12 cellular contexts compared by ENCODE assay signal in genomic region chr7:112103246-112103645, GRCh38.
DNase-seq lines count a peak whose midpoint lies in the region; ATAC-seq and TF ChIP-seq lines count a peak whose summit lies in the region.
"Had no signal": no experiment of that assay in that cellular context is flagged by ENCODE, and none has a peak within 500 bp of the region (broad histone marks: within the 10 kb centered on the region; RNA-seq: fewer than 3 reads in every experiment).

No MANE protein-coding gene starts in this region.

- no peaks in the 10 kb centered on the region for H3K4me1 Mint-ChIP-seq in activated T-cell treated with anti-CD3 and anti-CD28 coated beads, Interleukin-2, amount 50 U/mL, for 72 hours (ENCODE audit: low read depth)

- H3K9ac ChIP-seq in adipocyte (ENCODE audit: low read length) = no peak overlapping the region

- no peaks in the 10 kb centered on the region for H3K9me3 ChIP-seq in adipocyte (ENCODE audit: control insufficient read depth, low read length)
- H3K9me3 ChIP-seq: heart left ventricle had no signal

- no peak overlapping the region for H3K4me3 Mint-ChIP-seq in activated T-cell treated with anti-CD3 and anti-CD28 coated beads, Interleukin-2, amount 50 U/mL, for 72 hours
- H3K4me3 Mint-ChIP-seq: activated T-cell treated with anti-CD3 and anti-CD28 coated beads, Interleukin-2, amount 50 U/mL, for 4 hours; CD8-positive, alpha-beta T cell had no signal

- no peak overlapping the region for H3K4me3 ChIP-seq in adipocyte (ENCODE audit: low read length)
- H3K4me3 ChIP-seq: heart left ventricle had no signal

- in situ Hi-C loops in KBM-7 (cut with MboI; ENCODE audit: low pct_unique_long_range_greater_than_20kb, low sequenced_read_pairs) = no loop called here

- H3K27me3 ChIP-seq in adipocyte (replicated peaks; ENCODE audit: control insufficient read depth, insufficient read depth, low read length) = no peaks in the 10 kb centered on the region
- H3K27me3 ChIP-seq: heart left ventricle had no signal

- H3K27ac Mint-ChIP-seq in activated T-cell treated with anti-CD3 and anti-CD28 coated beads, Interleukin-2, amount 50 U/mL, for 72 hours = no peak overlapping the region
- H3K27ac Mint-ChIP-seq: CD8-positive, alpha-beta T cell had no signal

- ATAC-seq in left lobe of liver (peak; percentile 33), GM19023 (IDR thresholded peaks at IDR 0.05; ENCODE audit: unreplicated experiment) (no peak)
- ATAC-seq in activated T-cell treated with anti-CD3 and anti-CD28 coated beads, Interleukin-2, amount 50 U/mL, for 72 hours (replicated peaks in 1 of 2) = no peak
- ATAC-seq: activated T-cell treated with anti-CD3 and anti-CD28 coated beads, Interleukin-2, amount 50 U/mL, for 4 hours; CD8-positive, alpha-beta T cell had no signal

- H3K9me3 Mint-ChIP-seq in activated T-cell treated with anti-CD3 and anti-CD28 coated beads, Interleukin-2, amount 50 U/mL, for 72 hours = no peaks in the 10 kb centered on the region
- H3K9me3 Mint-ChIP-seq: activated T-cell treated with anti-CD3 and anti-CD28 coated beads, Interleukin-2, amount 50 U/mL, for 4 hours; CD8-positive, alpha-beta T cell had no signal

- DNase-seq in DMS53 treated with DMSO at 0.1 percent for 48 hours (lab: John Stamatoyannopoulos, UW; ENCODE audit: unreplicated experiment) = peak; percentile 54
- DNase-seq in KBM-7 = peak; percentile 87
- DNase-seq in adipocyte (ENCODE audit: low read depth) = peak; percentile 27
- DNase-seq in left lobe of liver (ENCODE audit: low spot score) = no peak
- DNase-seq in activated T-cell treated with anti-CD3 and anti-CD28 coated beads, Interleukin-2, amount 50 U/mL, for 72 hours = no peak
- no peak for DNase-seq in GM10266 (ENCODE audit: extremely low spot score)
- no peak for DNase-seq in NK-92 (lab: John Stamatoyannopoulos, UW; ENCODE audit: unreplicated experiment)
- DNase-seq: activated T-cell treated with anti-CD3 and anti-CD28 coated beads, Interleukin-2, amount 50 U/mL, for 4 hours; CD8-positive, alpha-beta T cell; heart left ventricle; NCI-H510A treated with DMSO at 0.1 percent for 48 hours had no signal

- no peaks in the 10 kb centered on the region for H3K4me1 ChIP-seq in adipocyte (ENCODE audit: control insufficient read depth, insufficient read depth, low read length)

- H3K36me3 Mint-ChIP-seq in activated T-cell treated with anti-CD3 and anti-CD28 coated beads, Interleukin-2, amount 50 U/mL, for 72 hours (ENCODE audit: insufficient read depth in 2 of 2) = no peaks in the 10 kb centered on the region
- H3K36me3 Mint-ChIP-seq: CD8-positive, alpha-beta T cell had no signal

- H3K36me3 ChIP-seq in adipocyte (ENCODE audit: control insufficient read depth, insufficient read depth, low read length, severe bottlenecking) = no peaks in the 10 kb centered on the region
- H3K36me3 ChIP-seq: heart left ventricle had no signal

- TF ChIP-seq CTCF in GM10266 (IDR thresholded peaks at IDR 0.05; ENCODE audit: control insufficient read depth, insufficient read depth, low read depth, missing control alignments) = no peak

- H3K27me3 Mint-ChIP-seq in activated T-cell treated with anti-CD3 and anti-CD28 coated beads, Interleukin-2, amount 50 U/mL, for 72 hours (ENCODE audit: low read depth) = no peaks in the 10 kb centered on the region

Comparison
In these comparisons a context has a peak if more than half of its experiments do, and no peak if none do; other contexts are left out.
1. DNase-seq: peak in DMS53 treated with DMSO at 0.1 percent for 48 hours (single experiment), KBM-7 (single experiment) and adipocyte (single experiment); none in left lobe of liver (single experiment), activated T-cell treated with anti-CD3 and anti-CD28 coated beads, Interleukin-2, amount 50 U/mL, for 72 hours (0 of 2), GM10266 (single experiment) and NK-92 (single experiment).